ENCODE assay signal across 8 cellular contexts in the genomic region with DNA sequence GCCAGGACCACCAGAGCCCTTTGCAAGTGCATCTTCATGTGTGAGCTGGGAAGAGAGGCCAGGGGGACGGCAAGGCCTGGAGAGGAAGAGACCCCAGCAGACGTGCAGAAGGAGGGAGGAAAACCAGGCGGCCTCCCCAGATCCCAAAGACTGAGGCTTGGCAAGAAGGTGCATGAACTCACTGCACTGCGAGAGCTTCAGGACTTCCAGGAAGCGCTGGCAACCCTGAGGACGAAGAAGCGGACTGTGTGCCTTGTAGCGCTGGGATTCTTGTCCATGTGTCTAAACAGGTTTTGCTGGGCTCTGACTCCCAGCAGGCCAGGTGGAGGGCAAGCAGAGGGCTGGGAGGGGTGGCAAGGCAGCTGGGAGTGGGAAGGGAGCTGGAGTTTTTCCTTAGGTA. TPM values are rescaled to one million over a fixed set of nuclear protein-coding genes. Genes with fewer than 3 reads are reported as not detected.
DNase-seq lines count a peak whose midpoint lies in the region; ATAC-seq and TF ChIP-seq lines count a peak whose summit lies in the region.

No MANE protein-coding gene starts in this region.

- peak overlapping the region in 4 of 5 donors; percentile 59 to 97 (median 95) for H3K27ac ChIP-seq in adrenal gland
- H3K27ac ChIP-seq in left lung: peak overlapping the region; percentile 85 to 94
- H3K27ac ChIP-seq in temporal lobe (ENCODE audit: low read depth, low read length): peak overlapping the region; percentile 88

- peak overlapping the region in 1 of 4 donors; percentile 68 for H3K4me3 ChIP-seq in adrenal gland
- peak overlapping the region; percentile 52 to 65 for H3K4me3 ChIP-seq in left lung

- 70 to 88% (median 77%) methylated on average over 8 of the region's 8 CpGs for WGBS in adrenal gland, 4 donors

- peak overlapping the region; percentile 84 for H3K4me3 Mint-ChIP-seq in activated CD4-positive, alpha-beta T cell treated with anti-CD3 and anti-CD28 coated beads, Interleukin-2, amount 10 ng/mL, durations not matched to agents 24 days and 14 days

- H3K4me1 Mint-ChIP-seq in activated CD4-positive, alpha-beta T cell treated with anti-CD3 and anti-CD28 coated beads, Interleukin-2, amount 10 ng/mL, durations not matched to agents 24 days and 14 days: peaks cover 33% of the 10 kb centered on the region

- ATAC-seq in left lung (peak; percentile 4), HG02970 (IDR thresholded peaks at IDR 0.05; ENCODE audit: low FRiP score, unreplicated experiment) (no peak), GM21526 (IDR thresholded peaks at IDR 0.05; ENCODE audit: low FRiP score, unreplicated experiment) (no peak)

- intact Hi-C loops in activated CD4-positive, alpha-beta T cell treated with anti-CD3 and anti-CD28 coated beads, Interleukin-2, amount 10 ng/mL, durations not matched to agents 24 days and 14 days (cut with micrococcal nuclease): loop anchor here (1.0 to 10.0 kb wide), 2 partner anchors 174 to 404 kb away; partner anchors contain the start of gene GPATCH2L
- intact Hi-C loops in adrenal gland (cut with DNase I) (loop anchor here (5.0 kb wide), 2 partner anchors 74 to 274 kb away; no protein-coding TSS in a partner anchor), left lung (cut with DNase I) (loop anchor here in 1 of 2 donors (5.0 kb wide), 2 partner anchors 179 to 269 kb away; no protein-coding TSS in a partner anchor)

- H3K36me3 Mint-ChIP-seq in activated CD4-positive, alpha-beta T cell treated with anti-CD3 and anti-CD28 coated beads, Interleukin-2, amount 10 ng/mL, durations not matched to agents 24 days and 14 days (ENCODE audit: low read depth): peaks cover 2% of the 10 kb centered on the region

- peaks cover 13% of the 10 kb centered on the region for H3K27me3 Mint-ChIP-seq in activated CD4-positive, alpha-beta T cell treated with anti-CD3 and anti-CD28 coated beads, Interleukin-2, amount 10 ng/mL, durations not matched to agents 24 days and 14 days

- no peak for TF ChIP-seq POLR2A in adrenal gland (IDR thresholded peaks at IDR 0.05)

- no peaks in the 10 kb centered on the region for H3K9me3 Mint-ChIP-seq in activated CD4-positive, alpha-beta T cell treated with anti-CD3 and anti-CD28 coated beads, Interleukin-2, amount 10 ng/mL, durations not matched to agents 24 days and 14 days

- no peak for DNase-seq in activated CD4-positive, alpha-beta T cell treated with anti-CD3 and anti-CD28 coated beads, Interleukin-2, amount 10 ng/mL, durations not matched to agents 24 days and 14 days
- no peak for DNase-seq in activated CD4-positive, alpha-beta T cell treated with anti-CD3 and anti-CD28 coated beads for 48 hours
- DNase-seq in adrenal gland (peak in 1 of 7 donors; percentile 20), left lung (no peak), NCI-H187 treated with DMSO at 0.1 percent for 48 hours (lab: John Stamatoyannopoulos, UW) (no peak)

- H3K27me3 ChIP-seq in adrenal gland: no peaks in the 10 kb centered on the region
- no peaks in the 10 kb centered on the region for H3K27me3 ChIP-seq in left lung

- H3K9me3 ChIP-seq in adrenal gland (replicated peaks in 1 of 3) (no peaks in the 10 kb centered on the region), left lung (no peaks in the 10 kb centered on the region)

- peak overlapping the region; percentile 63 for H3K27ac Mint-ChIP-seq in activated CD4-positive, alpha-beta T cell treated with anti-CD3 and anti-CD28 coated beads, Interleukin-2, amount 10 ng/mL, durations not matched to agents 24 days and 14 days

- H3K4me1 ChIP-seq in adrenal gland (replicated peaks in 1 of 2) (peaks cover 10 to 32% of the 10 kb centered on the region in 2 donors), left lung (peaks cover 7 to 42% of the 10 kb centered on the region in 2 donors)

- H3K36me3 ChIP-seq in adrenal gland (replicated peaks in 1 of 2) (no peaks in the 10 kb centered on the region), left lung (no peaks in the 10 kb centered on the region)

- no peak for TF ChIP-seq CTCF in adrenal gland (IDR thresholded peaks at IDR 0.05)
- no peak for TF ChIP-seq CTCF in left lung (IDR thresholded peaks at IDR 0.05)

RNA-seq across cellular contexts. Expression of gene TGFB3, which starts 0.9 kb away (rescaled TPM):
- total RNA-seq in activated CD4-positive, alpha-beta T cell treated with anti-CD3 and anti-CD28 coated beads, Interleukin-2, amount 10 ng/mL, durations not matched to agents 24 days and 14 days: 2.4 and 3.6 TPM in 2 replicates
- total RNA-seq in adrenal gland: 100 to 1,000 TPM in 1 of 8 donors, 10 to 100 TPM in 7; 36.8 to 102 (median 57.9) TPM
- 10 to 100 TPM; 17.1 to 29.1 (median 26.3) TPM for polyA plus RNA-seq in adrenal gland
- total RNA-seq in left lung: 10 to 100 TPM; 34.5 to 83.1 TPM
- total RNA-seq in temporal lobe: 21.4 TPM

RNA-seq across cellular contexts. Expression of gene IFT43, which starts 4.7 kb away (rescaled TPM):
- 8.9 and 10.2 TPM in 2 replicates for total RNA-seq in activated CD4-positive, alpha-beta T cell treated with anti-CD3 and anti-CD28 coated beads, Interleukin-2, amount 10 ng/mL, durations not matched to agents 24 days and 14 days
- total RNA-seq in adrenal gland: 10 to 100 TPM; 20.9 to 38.3 (median 28.7) TPM
- 100 to 1,000 TPM in 1 of 3 donors, 10 to 100 TPM in 2; 25.5 to 101 (median 85.6) TPM for polyA plus RNA-seq in adrenal gland
- 10 to 100 TPM; 23.1 to 26.5 TPM for total RNA-seq in left lung
- total RNA-seq in temporal lobe: 18.4 TPM
